27 cellular contexts compared by ENCODE assay signal in genomic region chr14:60532442-60532841, GRCh38. TPM values are rescaled to one million over a fixed set of nuclear protein-coding genes. Genes with fewer than 3 reads are reported as not detected.
"Had no signal": no experiment of that assay in that cellular context is flagged by ENCODE, and none has a peak within 500 bp of the region (broad histone marks: within the 10 kb centered on the region; RNA-seq: fewer than 3 reads in every experiment).

No MANE protein-coding gene starts in this region.

- H3K4me1 ChIP-seq: colonic mucosa, heart right ventricle, right lobe of liver, tibial nerve had no signal

- H3K9me3 ChIP-seq: colonic mucosa, right lobe of liver had no signal

- DNase-seq: activated B cell treated with CpG ODN at 0.5 μM for 24 hours; activated CD4-positive, alpha-beta T cell treated with anti-CD3 and anti-CD28 coated beads for 36 hours; activated CD8-positive, alpha-beta memory T cell treated with anti-CD3 and anti-CD28 coated beads, Interleukin-2, amount 10 ng/mL, durations not matched to agents 7 days and 5 days; activated CD8-positive, alpha-beta T cell treated with anti-CD3 and anti-CD28 coated beads, Interleukin-2, amount 10 ng/mL, durations not matched to agents 7 days and 5 days; activated naive CD8-positive, alpha-beta T cell treated with anti-CD3 and anti-CD28 coated beads, Interleukin-2, amount 50 U/mL, for 24 hours; activated T-cell treated with anti-CD3 and anti-CD28 coated beads, Interleukin-2, amount 50 U/mL, for 48 hours; amygdala; colonic mucosa; effector CD8-positive, alpha-beta T cell; erythroblast; heart right ventricle; left cardiac atrium; left ventricle myocardium superior; right lobe of liver; stimulated activated CD4-positive, alpha-beta T cell treated with anti-CD3 and anti-CD28 coated beads, Interleukin-2, amount 100 ng/mL, for 48 hours; stimulated activated naive CD4-positive, alpha-beta T cell treated with Interleukin-2 at 50 U/mL for 16 hours; T-helper 17 cell had no signal

- H3K4me3 ChIP-seq: colonic mucosa, heart right ventricle, right lobe of liver, tibial nerve had no signal

- ATAC-seq: activated CD4-positive, alpha-beta T cell treated with anti-CD3 and anti-CD28 coated beads for 36 hours; activated CD8-positive, alpha-beta memory T cell treated with anti-CD3 and anti-CD28 coated beads, Interleukin-2, amount 10 ng/mL, durations not matched to agents 7 days and 5 days; activated CD8-positive, alpha-beta T cell treated with anti-CD3 and anti-CD28 coated beads, Interleukin-2, amount 10 ng/mL, durations not matched to agents 7 days and 5 days; activated naive CD8-positive, alpha-beta T cell treated with anti-CD3 and anti-CD28 coated beads, Interleukin-2, amount 50 U/mL, for 24 hours; heart right ventricle; left cardiac atrium; left ventricle myocardium superior; right lobe of liver; T-helper 17 cell had no signal

- H3K36me3 ChIP-seq: colonic mucosa, heart right ventricle, right lobe of liver, tibial nerve had no signal

- H3K27ac ChIP-seq: colonic mucosa, heart right ventricle, right lobe of liver, tibial nerve had no signal

- H3K27me3 ChIP-seq: colonic mucosa, right lobe of liver, tibial nerve had no signal

RNA-seq across cellular contexts. Expression of gene SIX6, which starts 23.5 kb away (rescaled TPM):
- total RNA-seq: activated B cell treated with CpG ODN at 0.5 μM for 24 hours; activated CD4-positive, alpha-beta T cell treated with anti-CD3 and anti-CD28 coated beads for 36 hours; activated CD8-positive, alpha-beta memory T cell treated with anti-CD3 and anti-CD28 coated beads, Interleukin-2, amount 10 ng/mL, durations not matched to agents 7 days and 5 days; activated CD8-positive, alpha-beta T cell treated with anti-CD3 and anti-CD28 coated beads, Interleukin-2, amount 10 ng/mL, durations not matched to agents 7 days and 5 days; activated T-helper 2 cell treated with anti-CD3 and anti-CD28 coated beads, Interferon-gamma antibody, Interleukin-2, Interleukin-4, amounts not matched to agents 10 μg/mL and 5 μg/mL and 100 μg/mL, durations not matched to agents 14 hours and 24 hours and 36 hours; colonic mucosa; dermis microvascular lymphatic vessel endothelial cell; heart right ventricle; left cardiac atrium; left ventricle myocardium superior; lung microvascular endothelial cell; mucosa of gallbladder; osteoblast; posterior vena cava; right lobe of liver; skeletal muscle tissue; T-helper 17 cell; temporal lobe; tibial nerve; urinary bladder had no signal
- polyA plus RNA-seq: heart right ventricle, urinary bladder had no signal

RNA-seq across cellular contexts. Expression of gene C14orf39, which starts 46.6 kb away (rescaled TPM):
- total RNA-seq: activated B cell treated with CpG ODN at 0.5 μM for 24 hours; activated CD4-positive, alpha-beta T cell treated with anti-CD3 and anti-CD28 coated beads for 36 hours; activated CD8-positive, alpha-beta memory T cell treated with anti-CD3 and anti-CD28 coated beads, Interleukin-2, amount 10 ng/mL, durations not matched to agents 7 days and 5 days; activated CD8-positive, alpha-beta T cell treated with anti-CD3 and anti-CD28 coated beads, Interleukin-2, amount 10 ng/mL, durations not matched to agents 7 days and 5 days; activated T-helper 2 cell treated with anti-CD3 and anti-CD28 coated beads, Interferon-gamma antibody, Interleukin-2, Interleukin-4, amounts not matched to agents 10 μg/mL and 5 μg/mL and 100 μg/mL, durations not matched to agents 14 hours and 24 hours and 36 hours; colonic mucosa; dermis microvascular lymphatic vessel endothelial cell; heart right ventricle; left cardiac atrium; left ventricle myocardium superior; lung microvascular endothelial cell; mucosa of gallbladder; right lobe of liver; T-helper 17 cell had no signal
- polyA plus RNA-seq: heart right ventricle had no signal
